1 cellular context compared by ENCODE assay signal in the genomic region with DNA sequence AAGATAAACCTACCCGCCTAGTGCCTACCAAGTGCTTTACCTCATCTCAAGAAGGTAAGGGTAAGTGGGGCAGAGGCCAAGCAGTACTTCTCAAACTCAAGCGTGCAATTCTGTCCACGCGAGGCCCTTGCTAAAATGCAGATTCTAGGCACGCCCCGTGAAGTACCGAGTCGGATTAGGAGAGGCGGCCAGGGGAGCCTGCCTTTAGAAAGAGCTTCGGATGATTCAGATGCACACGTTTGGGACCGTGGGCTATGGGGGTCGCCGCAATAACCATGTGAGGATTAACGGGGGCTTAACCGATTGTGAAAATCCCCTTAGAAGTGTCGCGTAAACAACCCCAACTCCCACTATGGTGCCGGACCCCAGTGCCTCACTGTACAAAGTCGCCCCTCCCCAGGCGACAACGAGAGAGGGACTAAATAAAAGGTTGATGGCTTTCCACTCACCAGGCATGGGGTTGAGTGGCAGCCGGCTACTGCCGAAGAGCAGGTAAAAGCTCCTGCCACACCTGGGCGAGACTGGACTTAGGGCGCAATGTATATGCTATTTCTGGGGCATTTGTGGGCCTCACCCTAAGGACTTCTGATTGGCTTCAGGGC.
A peak's percentile ranks its signal among the peaks of the same experiment; 100 is the strongest.
TF ChIP-seq lines count a peak whose summit lies in the region.

No MANE protein-coding gene starts in this region.

TF ChIP-seq in HepG2, 621 proteins besides CTCF, POLR2A, EP300 and RAD21 (continues in another document):
- TF ChIP-seq GTF3A (CRISPR knock-in tag; conservative IDR thresholded peaks at IDR 0.05) (no peak), RFX5 (IDR thresholded peaks at IDR 0.05; ENCODE audit: low read depth, low read length) (no peak), MEIS1 (CRISPR knock-in tag; IDR thresholded peaks at IDR 0.05; ENCODE audit: borderline replicate concordance) (no peak), MED8 (CRISPR knock-in tag; IDR thresholded peaks at IDR 0.05; ENCODE audit: insufficient replicate concordance) (no peak), CREM (IDR thresholded peaks at IDR 0.05) (no peak), CREM (CRISPR knock-in tag; IDR thresholded peaks at IDR 0.05) (no peak), ISL2 (CRISPR knock-in tag; IDR thresholded peaks at IDR 0.05) (peak; percentile 44; the same call in 1 of the 2 replicates), SKI (IDR thresholded peaks at IDR 0.05; ENCODE audit: partially characterized antibody) (no peak), HMG20B (CRISPR knock-in tag; conservative IDR thresholded peaks at IDR 0.05) (0 out of 2 replicates have a peak, but pooled peaks have one; percentile 14), AKAP8 (CRISPR knock-in tag; IDR thresholded peaks at IDR 0.05) (no peak), TAF1 (CRISPR knock-in tag; IDR thresholded peaks at IDR 0.05) (peak; percentile 89), NR1H2 (CRISPR knock-in tag; IDR thresholded peaks at IDR 0.05; ENCODE audit: borderline replicate concordance, low read depth) (no peak), ZNF83 (CRISPR knock-in tag; IDR thresholded peaks at IDR 0.05; ENCODE audit: borderline replicate concordance) (no peak), GPN1 (CRISPR knock-in tag; IDR thresholded peaks at IDR 0.05; ENCODE audit: borderline replicate concordance) (no peak), ZNF709 (CRISPR knock-in tag; IDR thresholded peaks at IDR 0.05) (peak; percentile 6; the same call in 1 of the 2 replicates), ZKSCAN5 (CRISPR knock-in tag; IDR thresholded peaks at IDR 0.05) (no peak), POLR2G (IDR thresholded peaks at IDR 0.05; ENCODE audit: low read depth, low read length) (peak; percentile 96), KAT7 (CRISPR knock-in tag; IDR thresholded peaks at IDR 0.05; ENCODE audit: borderline replicate concordance) (peak; percentile 77; the same call in 1 of the 2 replicates), ZSCAN9 (CRISPR knock-in tag; IDR thresholded peaks at IDR 0.05; ENCODE audit: borderline replicate concordance) (peak; percentile 73; the same call in 1 of the 2 replicates), ZFYVE20 (CRISPR knock-in tag; IDR thresholded peaks at IDR 0.05; ENCODE audit: borderline replicate concordance, low read depth) (peak; percentile 56; the same call in 1 of the 2 replicates), ZNF776 (CRISPR knock-in tag; IDR thresholded peaks at IDR 0.05) (no peak), ZNF17 (CRISPR knock-in tag; IDR thresholded peaks at IDR 0.05) (no peak), ZNF382 (CRISPR knock-in tag; IDR thresholded peaks at IDR 0.05; ENCODE audit: borderline replicate concordance) (no peak), GTF2F1 (IDR thresholded peaks at IDR 0.05; ENCODE audit: low read length) (no peak), KDM3A (CRISPR knock-in tag; IDR thresholded peaks at IDR 0.05; ENCODE audit: low read depth) (0 out of 2 replicates have a peak, but pooled peaks have one; percentile 33), HDAC1 (CRISPR knock-in tag; IDR thresholded peaks at IDR 0.05) (peak; percentile 84), EZH2 (conservative IDR thresholded peaks at IDR 0.05; ENCODE audit: low read depth, low read length) (no peak), FOXJ3 (CRISPR knock-in tag; IDR thresholded peaks at IDR 0.05; ENCODE audit: borderline replicate concordance) (no peak), HOXA7 (CRISPR knock-in tag; IDR thresholded peaks at IDR 0.05) (no peak), ZNF607 (CRISPR knock-in tag; IDR thresholded peaks at IDR 0.05; ENCODE audit: borderline replicate concordance) (no peak; the same call in 1 of the 2 replicates), TEAD3 (CRISPR knock-in tag; optimal IDR thresholded peaks at IDR 0.05; ENCODE audit: borderline replicate concordance) (peak; percentile 87), ZNF530 (CRISPR knock-in tag; IDR thresholded peaks at IDR 0.05; ENCODE audit: low read depth) (no peak), HNRNPK (IDR thresholded peaks at IDR 0.05; ENCODE audit: low read depth, low read length, poor library complexity, severe bottlenecking) (no peak), JARID2 (CRISPR knock-in tag; IDR thresholded peaks at IDR 0.05; ENCODE audit: insufficient replicate concordance) (no peak), ELF4 (CRISPR knock-in tag; IDR thresholded peaks at IDR 0.05; ENCODE audit: borderline replicate concordance) (no peak), ZNF451 (CRISPR knock-in tag; IDR thresholded peaks at IDR 0.05) (no peak), ZNF780A (CRISPR knock-in tag; IDR thresholded peaks at IDR 0.05) (no peak), SUZ12 (IDR thresholded peaks at IDR 0.05; ENCODE audit: low read depth, low read length) (no peak), REXO4 (CRISPR knock-in tag; IDR thresholded peaks at IDR 0.05; ENCODE audit: borderline replicate concordance) (no peak), SP5 (CRISPR knock-in tag; IDR thresholded peaks at IDR 0.05; ENCODE audit: borderline replicate concordance, low read depth) (no peak), ZNF572 (CRISPR knock-in tag; IDR thresholded peaks at IDR 0.05) (no peak)
- TF ChIP-seq, protein P1, sequence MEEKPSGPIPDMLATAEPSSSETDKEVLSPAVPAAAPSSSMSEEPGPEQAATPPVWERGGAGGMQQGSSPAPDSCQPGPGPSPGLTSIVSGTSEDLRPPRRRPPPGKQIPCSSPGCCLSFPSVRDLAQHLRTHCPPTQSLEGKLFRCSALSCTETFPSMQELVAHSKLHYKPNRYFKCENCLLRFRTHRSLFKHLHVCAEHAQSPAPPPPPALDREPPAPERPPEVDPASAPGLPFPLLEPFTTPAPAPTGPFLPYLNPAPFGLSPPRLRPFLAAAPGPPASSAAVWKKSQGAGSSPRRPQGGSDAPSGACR (CRISPR knock-in tag; IDR thresholded peaks at IDR 0.05) = peak; percentile 88
- TF ChIP-seq, protein P2, sequence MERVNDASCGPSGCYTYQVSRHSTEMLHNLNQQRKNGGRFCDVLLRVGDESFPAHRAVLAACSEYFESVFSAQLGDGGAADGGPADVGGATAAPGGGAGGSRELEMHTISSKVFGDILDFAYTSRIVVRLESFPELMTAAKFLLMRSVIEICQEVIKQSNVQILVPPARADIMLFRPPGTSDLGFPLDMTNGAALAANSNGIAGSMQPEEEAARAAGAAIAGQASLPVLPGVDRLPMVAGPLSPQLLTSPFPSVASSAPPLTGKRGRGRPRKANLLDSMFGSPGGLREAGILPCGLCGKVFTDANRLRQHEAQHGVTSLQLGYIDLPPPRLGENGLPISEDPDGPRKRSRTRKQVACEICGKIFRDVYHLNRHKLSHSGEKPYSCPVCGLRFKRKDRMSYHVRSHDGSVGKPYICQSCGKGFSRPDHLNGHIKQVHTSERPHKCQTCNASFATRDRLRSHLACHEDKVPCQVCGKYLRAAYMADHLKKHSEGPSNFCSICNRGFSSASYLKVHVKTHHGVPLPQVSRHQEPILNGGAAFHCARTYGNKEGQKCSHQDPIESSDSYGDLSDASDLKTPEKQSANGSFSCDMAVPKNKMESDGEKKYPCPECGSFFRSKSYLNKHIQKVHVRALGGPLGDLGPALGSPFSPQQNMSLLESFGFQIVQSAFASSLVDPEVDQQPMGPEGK (CRISPR knock-in tag; IDR thresholded peaks at IDR 0.05) = peak; percentile 36; the same call in 1 of the 2 replicates
- TF ChIP-seq, protein P3, sequence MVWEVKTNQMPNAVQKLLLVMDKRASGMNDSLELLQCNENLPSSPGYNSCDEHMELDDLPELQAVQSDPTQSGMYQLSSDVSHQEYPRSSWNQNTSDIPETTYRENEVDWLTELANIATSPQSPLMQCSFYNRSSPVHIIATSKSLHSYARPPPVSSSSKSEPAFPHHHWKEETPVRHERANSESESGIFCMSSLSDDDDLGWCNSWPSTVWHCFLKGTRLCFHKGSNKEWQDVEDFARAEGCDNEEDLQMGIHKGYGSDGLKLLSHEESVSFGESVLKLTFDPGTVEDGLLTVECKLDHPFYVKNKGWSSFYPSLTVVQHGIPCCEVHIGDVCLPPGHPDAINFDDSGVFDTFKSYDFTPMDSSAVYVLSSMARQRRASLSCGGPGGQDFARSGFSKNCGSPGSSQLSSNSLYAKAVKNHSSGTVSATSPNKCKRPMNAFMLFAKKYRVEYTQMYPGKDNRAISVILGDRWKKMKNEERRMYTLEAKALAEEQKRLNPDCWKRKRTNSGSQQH (CRISPR knock-in tag; IDR thresholded peaks at IDR 0.05; ENCODE audit: low read depth) = no peak
- TF ChIP-seq, protein P4, sequence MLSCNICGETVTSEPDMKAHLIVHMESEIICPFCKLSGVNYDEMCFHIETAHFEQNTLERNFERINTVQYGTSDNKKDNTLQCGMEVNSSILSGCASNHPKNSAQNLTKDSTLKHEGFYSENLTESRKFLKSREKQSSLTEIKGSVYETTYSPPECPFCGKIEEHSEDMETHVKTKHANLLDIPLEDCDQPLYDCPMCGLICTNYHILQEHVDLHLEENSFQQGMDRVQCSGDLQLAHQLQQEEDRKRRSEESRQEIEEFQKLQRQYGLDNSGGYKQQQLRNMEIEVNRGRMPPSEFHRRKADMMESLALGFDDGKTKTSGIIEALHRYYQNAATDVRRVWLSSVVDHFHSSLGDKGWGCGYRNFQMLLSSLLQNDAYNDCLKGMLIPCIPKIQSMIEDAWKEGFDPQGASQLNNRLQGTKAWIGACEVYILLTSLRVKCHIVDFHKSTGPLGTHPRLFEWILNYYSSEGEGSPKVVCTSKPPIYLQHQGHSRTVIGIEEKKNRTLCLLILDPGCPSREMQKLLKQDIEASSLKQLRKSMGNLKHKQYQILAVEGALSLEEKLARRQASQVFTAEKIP (CRISPR knock-in tag; IDR thresholded peaks at IDR 0.05; ENCODE audit: borderline replicate concordance) = no peak
- TF ChIP-seq, protein P5, sequence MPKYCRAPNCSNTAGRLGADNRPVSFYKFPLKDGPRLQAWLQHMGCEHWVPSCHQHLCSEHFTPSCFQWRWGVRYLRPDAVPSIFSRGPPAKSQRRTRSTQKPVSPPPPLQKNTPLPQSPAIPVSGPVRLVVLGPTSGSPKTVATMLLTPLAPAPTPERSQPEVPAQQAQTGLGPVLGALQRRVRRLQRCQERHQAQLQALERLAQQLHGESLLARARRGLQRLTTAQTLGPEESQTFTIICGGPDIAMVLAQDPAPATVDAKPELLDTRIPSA (CRISPR knock-in tag; IDR thresholded peaks at IDR 0.05; ENCODE audit: borderline replicate concordance) = no peak
- TF ChIP-seq, protein P6, sequence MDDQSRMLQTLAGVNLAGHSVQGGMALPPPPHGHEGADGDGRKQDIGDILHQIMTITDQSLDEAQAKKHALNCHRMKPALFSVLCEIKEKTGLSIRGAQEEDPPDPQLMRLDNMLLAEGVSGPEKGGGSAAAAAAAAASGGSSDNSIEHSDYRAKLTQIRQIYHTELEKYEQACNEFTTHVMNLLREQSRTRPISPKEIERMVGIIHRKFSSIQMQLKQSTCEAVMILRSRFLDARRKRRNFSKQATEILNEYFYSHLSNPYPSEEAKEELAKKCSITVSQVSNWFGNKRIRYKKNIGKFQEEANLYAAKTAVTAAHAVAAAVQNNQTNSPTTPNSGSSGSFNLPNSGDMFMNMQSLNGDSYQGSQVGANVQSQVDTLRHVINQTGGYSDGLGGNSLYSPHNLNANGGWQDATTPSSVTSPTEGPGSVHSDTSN (CRISPR knock-in tag; IDR thresholded peaks at IDR 0.05; ENCODE audit: borderline replicate concordance) = no peak
- TF ChIP-seq, protein P7, sequence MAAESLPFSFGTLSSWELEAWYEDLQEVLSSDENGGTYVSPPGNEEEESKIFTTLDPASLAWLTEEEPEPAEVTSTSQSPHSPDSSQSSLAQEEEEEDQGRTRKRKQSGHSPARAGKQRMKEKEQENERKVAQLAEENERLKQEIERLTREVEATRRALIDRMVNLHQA (CRISPR knock-in tag; IDR thresholded peaks at IDR 0.05) = 0 out of 2 replicates have a peak, but pooled peaks have one; percentile 75
- TF ChIP-seq, protein P8, sequence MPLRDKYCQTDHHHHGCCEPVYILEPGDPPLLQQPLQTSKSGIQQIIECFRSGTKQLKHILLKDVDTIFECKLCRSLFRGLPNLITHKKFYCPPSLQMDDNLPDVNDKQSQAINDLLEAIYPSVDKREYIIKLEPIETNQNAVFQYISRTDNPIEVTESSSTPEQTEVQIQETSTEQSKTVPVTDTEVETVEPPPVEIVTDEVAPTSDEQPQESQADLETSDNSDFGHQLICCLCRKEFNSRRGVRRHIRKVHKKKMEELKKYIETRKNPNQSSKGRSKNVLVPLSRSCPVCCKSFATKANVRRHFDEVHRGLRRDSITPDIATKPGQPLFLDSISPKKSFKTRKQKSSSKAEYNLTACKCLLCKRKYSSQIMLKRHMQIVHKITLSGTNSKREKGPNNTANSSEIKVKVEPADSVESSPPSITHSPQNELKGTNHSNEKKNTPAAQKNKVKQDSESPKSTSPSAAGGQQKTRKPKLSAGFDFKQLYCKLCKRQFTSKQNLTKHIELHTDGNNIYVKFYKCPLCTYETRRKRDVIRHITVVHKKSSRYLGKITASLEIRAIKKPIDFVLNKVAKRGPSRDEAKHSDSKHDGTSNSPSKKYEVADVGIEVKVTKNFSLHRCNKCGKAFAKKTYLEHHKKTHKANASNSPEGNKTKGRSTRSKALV (CRISPR knock-in tag; IDR thresholded peaks at IDR 0.05) = no peak
- TF ChIP-seq, protein P9, sequence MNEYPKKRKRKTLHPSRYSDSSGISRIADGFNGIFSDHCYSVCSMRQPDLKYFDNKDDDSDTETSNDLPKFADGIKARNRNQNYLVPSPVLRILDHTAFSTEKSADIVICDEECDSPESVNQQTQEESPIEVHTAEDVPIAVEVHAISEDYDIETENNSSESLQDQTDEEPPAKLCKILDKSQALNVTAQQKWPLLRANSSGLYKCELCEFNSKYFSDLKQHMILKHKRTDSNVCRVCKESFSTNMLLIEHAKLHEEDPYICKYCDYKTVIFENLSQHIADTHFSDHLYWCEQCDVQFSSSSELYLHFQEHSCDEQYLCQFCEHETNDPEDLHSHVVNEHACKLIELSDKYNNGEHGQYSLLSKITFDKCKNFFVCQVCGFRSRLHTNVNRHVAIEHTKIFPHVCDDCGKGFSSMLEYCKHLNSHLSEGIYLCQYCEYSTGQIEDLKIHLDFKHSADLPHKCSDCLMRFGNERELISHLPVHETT (CRISPR knock-in tag; conservative IDR thresholded peaks at IDR 0.05) = no peak; the same call in 1 of the 2 replicates
- TF ChIP-seq, protein P10, sequence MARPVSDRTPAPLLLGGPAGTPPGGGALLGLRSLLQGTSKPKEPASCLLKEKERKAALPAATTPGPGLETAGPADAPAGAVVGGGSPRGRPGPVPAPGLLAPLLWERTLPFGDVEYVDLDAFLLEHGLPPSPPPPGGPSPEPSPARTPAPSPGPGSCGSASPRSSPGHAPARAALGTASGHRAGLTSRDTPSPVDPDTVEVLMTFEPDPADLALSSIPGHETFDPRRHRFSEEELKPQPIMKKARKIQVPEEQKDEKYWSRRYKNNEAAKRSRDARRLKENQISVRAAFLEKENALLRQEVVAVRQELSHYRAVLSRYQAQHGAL (CRISPR knock-in tag; IDR thresholded peaks at IDR 0.05; ENCODE audit: not compliant biosample characterization) = no peak
